1 cellular context compared by ENCODE assay signal in genomic region chr19:38647368-38647965, GRCh38.
TF ChIP-seq lines count a peak whose summit lies in the region.

Gene ACTN4, plus strand, starts transcription at chr19:38647649. Its CDS starts 97 bp downstream, at chr19:38647746.

TF ChIP-seq in HEK293, 187 proteins besides CTCF, POLR2A, EP300 and RAD21 (continued from another document and continues in another):
- peak; percentile 62 for TF ChIP-seq WT1 (tag by site-specific recombination; IDR thresholded peaks at IDR 0.05)
- no peak for TF ChIP-seq ZBTB21 (tag by site-specific recombination; IDR thresholded peaks at IDR 0.05)
- no peak for TF ChIP-seq SCRT1 (tag by site-specific recombination; IDR thresholded peaks at IDR 0.05; ENCODE audit: borderline replicate concordance)
- peak; percentile 98 for TF ChIP-seq KLF16 (tag by site-specific recombination; IDR thresholded peaks at IDR 0.05)
- TF ChIP-seq ZBTB20 (tag by site-specific recombination; IDR thresholded peaks at IDR 0.05), result no peak
- 0 out of 2 replicates have a peak, but pooled peaks have one; percentile 14 for TF ChIP-seq ZNF791 (tag by site-specific recombination; IDR thresholded peaks at IDR 0.05)
- TF ChIP-seq ZNF548 (tag by site-specific recombination; IDR thresholded peaks at IDR 0.05), result no peak; the same call in 1 of the 2 replicates
- TF ChIP-seq ZNF48 (tag by site-specific recombination; IDR thresholded peaks at IDR 0.05), result no peak
- TF ChIP-seq ZNF777 (tag by site-specific recombination; IDR thresholded peaks at IDR 0.05; ENCODE audit: borderline replicate concordance), result no peak
- no peak for TF ChIP-seq GLI4 (tag by site-specific recombination; IDR thresholded peaks at IDR 0.05)
- TF ChIP-seq ZNF747 (tag by site-specific recombination; IDR thresholded peaks at IDR 0.05), result no peak
- TF ChIP-seq ZNF341 (tag by site-specific recombination; IDR thresholded peaks at IDR 0.05; ENCODE audit: low read depth), result peak; percentile 60; the same call in 1 of the 2 replicates
- TF ChIP-seq ZNF24 (tag by site-specific recombination; IDR thresholded peaks at IDR 0.05), result peak; percentile 82; the same call in 1 of the 2 replicates
- TF ChIP-seq GFI1B (tag by site-specific recombination; IDR thresholded peaks at IDR 0.05), result no peak; the same call in 1 of the 2 replicates
- TF ChIP-seq PRDM4 (tag by site-specific recombination; IDR thresholded peaks at IDR 0.05), result peak; percentile 62; the same call in 1 of the 2 replicates
- peak; percentile 4; the same call in 1 of the 2 replicates for TF ChIP-seq ZNF266 (tag by site-specific recombination; IDR thresholded peaks at IDR 0.05; ENCODE audit: low read depth)
- TF ChIP-seq PRDM1 (tag by site-specific recombination; IDR thresholded peaks at IDR 0.05), result no peak
- TF ChIP-seq ZNF133 (tag by site-specific recombination; IDR thresholded peaks at IDR 0.05), result peak; percentile 31; the same call in 1 of the 2 replicates
- TF ChIP-seq ZBTB17 (tag by site-specific recombination; IDR thresholded peaks at IDR 0.05), result no peak
- TF ChIP-seq MYNN (tag by site-specific recombination; IDR thresholded peaks at IDR 0.05; ENCODE audit: borderline replicate concordance), result peak; percentile 54; the same call in 1 of the 2 replicates
- TF ChIP-seq ZSCAN4 (tag by site-specific recombination; IDR thresholded peaks at IDR 0.05), result peak; percentile 65
- peak; percentile 94 for TF ChIP-seq KLF10 (tag by site-specific recombination; IDR thresholded peaks at IDR 0.05)
- no peak for TF ChIP-seq ZNF248 (tag by site-specific recombination; IDR thresholded peaks at IDR 0.05)
- TF ChIP-seq ZEB2 (tag by site-specific recombination; IDR thresholded peaks at IDR 0.05), result peak; percentile 76; the same call in 1 of the 2 replicates
- TF ChIP-seq ZNF146 (tag by site-specific recombination; IDR thresholded peaks at IDR 0.05), result peak; percentile 24; the same call in 1 of the 2 replicates
- TF ChIP-seq ZBTB11 (tag by site-specific recombination; conservative IDR thresholded peaks at IDR 0.05; ENCODE audit: low read depth), result peak; percentile 54
- TF ChIP-seq SCRT2 (tag by site-specific recombination; IDR thresholded peaks at IDR 0.05), result peak; percentile 62
- TF ChIP-seq ZBTB6 (tag by site-specific recombination; IDR thresholded peaks at IDR 0.05), result peak; percentile 74; the same call in 1 of the 2 replicates
- peak; percentile 81 for TF ChIP-seq ZNF843 (tag by site-specific recombination; IDR thresholded peaks at IDR 0.05)
- no peak for TF ChIP-seq ZIC2 (tag by site-specific recombination; IDR thresholded peaks at IDR 0.05)
- TF ChIP-seq ZNF585B (tag by site-specific recombination; IDR thresholded peaks at IDR 0.05), result no peak
- TF ChIP-seq GLIS2 (tag by site-specific recombination; IDR thresholded peaks at IDR 0.05), result peak; percentile 56; the same call in 1 of the 2 replicates
- TF ChIP-seq ZNF274 (IDR thresholded peaks at IDR 0.05; ENCODE audit: low read length), result no peak
- no peak for TF ChIP-seq ZNF274 (tag by site-specific recombination; IDR thresholded peaks at IDR 0.05; ENCODE audit: borderline replicate concordance)
- no peak; the same call in 1 of the 2 replicates for TF ChIP-seq ZNF518A (tag by site-specific recombination; conservative IDR thresholded peaks at IDR 0.05; ENCODE audit: low read depth)
- TF ChIP-seq ZNF354C (tag by site-specific recombination; IDR thresholded peaks at IDR 0.05; ENCODE audit: borderline replicate concordance, low read depth), result no peak
- TF ChIP-seq KLF8 (tag by site-specific recombination; IDR thresholded peaks at IDR 0.05), result peak; percentile 96; the same call in 1 of the 2 replicates
- TF ChIP-seq YY1 (tag by site-specific recombination; IDR thresholded peaks at IDR 0.05), result no peak; the same call in 1 of the 2 replicates
- TF ChIP-seq ZFP3 (tag by site-specific recombination; IDR thresholded peaks at IDR 0.05; ENCODE audit: low read depth), result no peak
- peak; percentile 95 for TF ChIP-seq ZNF692 (tag by site-specific recombination; IDR thresholded peaks at IDR 0.05)
- no peak for TF ChIP-seq ZNF132 (tag by site-specific recombination; IDR thresholded peaks at IDR 0.05; ENCODE audit: borderline replicate concordance)
- no peak for TF ChIP-seq ZNF155 (tag by site-specific recombination; IDR thresholded peaks at IDR 0.05)
- TF ChIP-seq ZNF654 (tag by site-specific recombination; IDR thresholded peaks at IDR 0.05; ENCODE audit: low read depth), result no peak
- peak; percentile 84; the same call in 1 of the 2 replicates for TF ChIP-seq ZNF837 (tag by site-specific recombination; IDR thresholded peaks at IDR 0.05)
- no peak for TF ChIP-seq ZNF510 (tag by site-specific recombination; IDR thresholded peaks at IDR 0.05; ENCODE audit: insufficient replicate concordance)
- 0 out of 2 replicates have a peak, but pooled peaks have one; percentile 94 for TF ChIP-seq ZNF221 (tag by site-specific recombination; IDR thresholded peaks at IDR 0.05; ENCODE audit: borderline replicate concordance)
- 0 out of 2 replicates have a peak, but pooled peaks have one; percentile 18 for TF ChIP-seq FEZF1 (tag by site-specific recombination; IDR thresholded peaks at IDR 0.05)
- TF ChIP-seq PRDM6 (tag by site-specific recombination; IDR thresholded peaks at IDR 0.05), result no peak
- TF ChIP-seq ZFP69B (tag by site-specific recombination; IDR thresholded peaks at IDR 0.05), result peak; percentile 83
